In genomic region chr4:79679859-79680258, GRCh38 we compare ENCODE assay signal across 24 cellular contexts.
"Had no signal": no experiment of that assay in that cellular context is flagged by ENCODE, and none has a peak within 500 bp of the region (broad histone marks: within the 10 kb centered on the region; RNA-seq: fewer than 3 reads in every experiment).

No MANE protein-coding gene starts in this region.

- H3K27ac ChIP-seq: KMS-11, PC-9 had no signal

- H3K27me3 Mint-ChIP-seq: activated naive CD4-positive, alpha-beta T cell treated with anti-CD3 and anti-CD28 coated beads, Interleukin-2, amount 50 U/mL, for 24 hours; central memory CD8-positive, alpha-beta T cell had no signal

- H3K4me1 Mint-ChIP-seq: activated CD8-positive, alpha-beta memory T cell treated with anti-CD3 and anti-CD28 coated beads, Interleukin-2, amount 10 ng/mL, durations not matched to agents 7 days and 5 days; activated naive CD4-positive, alpha-beta T cell treated with anti-CD3 and anti-CD28 coated beads, Interleukin-2, amount 50 U/mL, for 24 hours; central memory CD8-positive, alpha-beta T cell had no signal

- H3K27ac Mint-ChIP-seq: activated CD8-positive, alpha-beta memory T cell treated with anti-CD3 and anti-CD28 coated beads, Interleukin-2, amount 10 ng/mL, durations not matched to agents 7 days and 5 days; activated naive CD4-positive, alpha-beta T cell treated with anti-CD3 and anti-CD28 coated beads, Interleukin-2, amount 50 U/mL, for 24 hours; activated T-cell treated with anti-CD3 and anti-CD28 coated beads, Interleukin-2, amount 50 U/mL, for 24 hours; activated T-helper 1 cell treated with anti-CD3 and anti-CD28 coated beads, Interleukin-12 subunit alpha, Interleukin-12 subunit beta, Interleukin-2, Interleukin-4 antibody, amounts not matched to agents 30 ng/mL and 10 ng/mL and 1 ng/mL, durations not matched to agents 14 hours and 24 hours and 36 hours; brain; WTC11 had no signal

- H2AFZ ChIP-seq: PC-9 had no signal

- H3K4me3 Mint-ChIP-seq: activated CD8-positive, alpha-beta memory T cell treated with anti-CD3 and anti-CD28 coated beads, Interleukin-2, amount 10 ng/mL, durations not matched to agents 7 days and 5 days; activated naive CD4-positive, alpha-beta T cell treated with anti-CD3 and anti-CD28 coated beads, Interleukin-2, amount 50 U/mL, for 24 hours; activated T-cell treated with anti-CD3 and anti-CD28 coated beads, Interleukin-2, amount 50 U/mL, for 24 hours; activated T-helper 1 cell treated with anti-CD3 and anti-CD28 coated beads, Interleukin-12 subunit alpha, Interleukin-12 subunit beta, Interleukin-2, Interleukin-4 antibody, amounts not matched to agents 30 ng/mL and 10 ng/mL and 1 ng/mL, durations not matched to agents 14 hours and 24 hours and 36 hours; brain; central memory CD8-positive, alpha-beta T cell; WTC11 had no signal

- DNase-seq: activated CD4-positive, alpha-beta T cell treated with anti-CD3 and anti-CD28 coated beads for 48 hours; activated CD4-positive, alpha-beta T cell treated with anti-CD3 and anti-CD28 coated beads, Interleukin-2, amount 50 U/mL, for 4 hours; activated CD4-positive, CD25-positive, alpha-beta regulatory T cell treated with anti-CD3 and anti-CD28 coated beads, Interleukin-2, amount 50 U/mL, for 72 hours; activated CD8-positive, alpha-beta memory T cell treated with anti-CD3 and anti-CD28 coated beads, Interleukin-2, amount 10 ng/mL, durations not matched to agents 7 days and 5 days; activated effector memory CD4-positive, alpha-beta T cell treated with Interleukin-2 at 50 U/mL for 16 hours; activated naive CD4-positive, alpha-beta T cell; activated T-cell treated with anti-CD3 and anti-CD28 coated beads, Interleukin-2, amount 50 U/mL, for 24 hours; amniotic stem cell; cortex of kidney; MM.1S; NCI-H1092 treated with DMSO at 0.1 percent for 48 hours; NCI-H1436; NCI-H1694 treated with DMSO at 0.1 percent for 48 hours; NCI-H2029 treated with DMSO at 0.1 percent for 48 hours; NCI-H510A treated with DMSO at 0.1 percent for 48 hours; PC-9; SIG-M5; T-helper 1 cell had no signal

- H3K36me3 Mint-ChIP-seq: activated CD8-positive, alpha-beta memory T cell treated with anti-CD3 and anti-CD28 coated beads, Interleukin-2, amount 10 ng/mL, durations not matched to agents 7 days and 5 days; activated naive CD4-positive, alpha-beta T cell treated with anti-CD3 and anti-CD28 coated beads, Interleukin-2, amount 50 U/mL, for 24 hours; brain; WTC11 had no signal

- H3K9me3 Mint-ChIP-seq: activated naive CD4-positive, alpha-beta T cell treated with anti-CD3 and anti-CD28 coated beads, Interleukin-2, amount 50 U/mL, for 24 hours; activated T-cell treated with anti-CD3 and anti-CD28 coated beads, Interleukin-2, amount 50 U/mL, for 24 hours; activated T-helper 1 cell treated with anti-CD3 and anti-CD28 coated beads, Interleukin-12 subunit alpha, Interleukin-12 subunit beta, Interleukin-2, Interleukin-4 antibody, amounts not matched to agents 30 ng/mL and 10 ng/mL and 1 ng/mL, durations not matched to agents 14 hours and 24 hours and 36 hours; WTC11 had no signal

- ATAC-seq: activated CD8-positive, alpha-beta memory T cell treated with anti-CD3 and anti-CD28 coated beads, Interleukin-2, amount 10 ng/mL, durations not matched to agents 7 days and 5 days; WTC11 had no signal

- H3K4me2 ChIP-seq: KMS-11, PC-9 had no signal

- H3K4me3 ChIP-seq: PC-9 had no signal
